ENCODE assay signal across 21 cellular contexts in genomic region chr13:22883262-22883840, GRCh38.
DNase-seq lines count a peak whose midpoint lies in the region; ATAC-seq and TF ChIP-seq lines count a peak whose summit lies in the region.
"Had no signal": no experiment of that assay in that cellular context is flagged by ENCODE, and none has a peak within 500 bp of the region (broad histone marks: within the 10 kb centered on the region; RNA-seq: fewer than 3 reads in every experiment).

No MANE protein-coding gene starts in this region.

- H3K9me3 ChIP-seq in OCI-LY1 (ENCODE audit: low read length) (no peaks in the 10 kb centered on the region), gastrocnemius medialis (no peaks in the 10 kb centered on the region)
- H3K9me3 ChIP-seq: esophagus squamous epithelium, left lung, tibial artery had no signal

- H3K27ac ChIP-seq in OCI-LY1 (ENCODE audit: low read depth, low read length, poor library complexity, severe bottlenecking), result peak overlapping the region; percentile 90
- H3K27ac ChIP-seq in gastrocnemius medialis, result no peak overlapping the region
- H3K27ac ChIP-seq: esophagus squamous epithelium, left lung, tibial artery, VCaP had no signal

- no peak for TF ChIP-seq CTCF in OCI-LY1 (IDR thresholded peaks at IDR 0.05; ENCODE audit: low read length)
- no peak for TF ChIP-seq CTCF in gastrocnemius medialis (IDR thresholded peaks at IDR 0.05 in 4 of 5, conservative IDR thresholded peaks at IDR 0.05 in 1 of 5)

- H3F3A ChIP-seq in OCI-LY1 (ENCODE audit: insufficient read depth, low read length), result no peaks in the 10 kb centered on the region

- peaks cover 0 to 8% (median 0%) of the 10 kb centered on the region in 3 donors for H3K4me1 Mint-ChIP-seq in naive B cell
- H3K4me1 Mint-ChIP-seq: naive thymus-derived CD8-positive, alpha-beta T cell had no signal

- H3K27me3 ChIP-seq in OCI-LY1 (ENCODE audit: insufficient read depth, low read length), result no peaks in the 10 kb centered on the region
- H3K27me3 ChIP-seq in gastrocnemius medialis, result no peaks in the 10 kb centered on the region
- H3K27me3 ChIP-seq: esophagus squamous epithelium, left lung, tibial artery had no signal

- no peaks in the 10 kb centered on the region for H3K79me2 ChIP-seq in OCI-LY1 (ENCODE audit: insufficient read depth, low read length)

- TF ChIP-seq POLR2A in gastrocnemius medialis (IDR thresholded peaks at IDR 0.05), result no peak

- peaks cover 0 to 1% (median 0%) of the 10 kb centered on the region in 7 donors for H3K9me3 Mint-ChIP-seq in naive B cell
- H3K9me3 Mint-ChIP-seq: naive thymus-derived CD8-positive, alpha-beta T cell had no signal

- no peaks in the 10 kb centered on the region for H3K27me3 Mint-ChIP-seq in naive B cell

- no peaks in the 10 kb centered on the region for H3K9me2 ChIP-seq in OCI-LY1 (ENCODE audit: low read depth, low read length)

- H3K4me3 Mint-ChIP-seq in naive B cell, result peak overlapping the region in 1 of 8 donors; percentile 66
- H3K4me3 Mint-ChIP-seq: naive thymus-derived CD8-positive, alpha-beta T cell had no signal

- no peak overlapping the region for H2AFZ ChIP-seq in OCI-LY1 (ENCODE audit: low read length)

- DNase-seq in naive B cell (no peak), DMS79 treated with DMSO at 0.1 percent for 48 hours (lab: John Stamatoyannopoulos, UW) (no peak), NCI-H748 (lab: John Stamatoyannopoulos, UW; ENCODE audit: unreplicated experiment) (no peak), gastrocnemius medialis (no peak)
- DNase-seq: activated gamma-delta T cell treated with Interleukin-2 at 50 U/mL for 16 hours; DND-41; esophagus squamous epithelium; hippocampal formation; left lung; naive thymus-derived CD8-positive, alpha-beta T cell; NCI-H1092; NCI-H2227 treated with DMSO at 0.1 percent for 48 hours; PC-3; right cardiac atrium; stimulated activated CD4-positive, alpha-beta T cell treated with anti-CD3 and anti-CD28 coated beads, Interleukin-2, amount 100 ng/mL, for 24 hours; tibial artery had no signal

- peak overlapping the region in 5 of 6 donors; percentile 19 to 63 (median 45) for H3K27ac Mint-ChIP-seq in naive B cell
- H3K27ac Mint-ChIP-seq: naive thymus-derived CD8-positive, alpha-beta T cell had no signal

- H3K4me3 ChIP-seq in OCI-LY1 (ENCODE audit: low read depth, low read length, poor library complexity, severe bottlenecking) (no peak overlapping the region), gastrocnemius medialis (no peak overlapping the region)
- H3K4me3 ChIP-seq: esophagus squamous epithelium, left lung, tibial artery had no signal

- H3K36me3 Mint-ChIP-seq in naive B cell, result no peaks in the 10 kb centered on the region
- H3K36me3 Mint-ChIP-seq: naive thymus-derived CD8-positive, alpha-beta T cell had no signal

- no peaks in the 10 kb centered on the region for H4K20me1 ChIP-seq in OCI-LY1 (ENCODE audit: insufficient read depth, low read length)

- intact Hi-C loops in gastrocnemius medialis (cut with DNase I; ENCODE audit: low total_unique reads), result no loop called here

- ATAC-seq in GM18517 (IDR thresholded peaks at IDR 0.05; ENCODE audit: unreplicated experiment), result peak; percentile 69
- peak; percentile 56 for ATAC-seq in HG02763 (IDR thresholded peaks at IDR 0.05; ENCODE audit: unreplicated experiment)
- ATAC-seq in naive B cell (ENCODE audit: low read depth in 2 of 2), result no peak
- no peak for ATAC-seq in GM21367 (IDR thresholded peaks at IDR 0.05; ENCODE audit: unreplicated experiment)
- ATAC-seq in gastrocnemius medialis, result no peak
- ATAC-seq: left lung; naive thymus-derived CD8-positive, alpha-beta T cell; PC-3; right cardiac atrium had no signal

- peak overlapping the region; percentile 2; the same call in 1 of the 2 replicates for H3K9ac ChIP-seq in OCI-LY1 (ENCODE audit: low read length)

- H3K4me2 ChIP-seq in OCI-LY1 (ENCODE audit: low read length), result 0 out of 2 replicates have a peak overlapping the region, but pooled peaks have one; percentile 17

- H3K36me3 ChIP-seq in OCI-LY1 (ENCODE audit: insufficient read depth, low read length), result no peaks in the 10 kb centered on the region
- H3K36me3 ChIP-seq in gastrocnemius medialis, result no peaks in the 10 kb centered on the region
- H3K36me3 ChIP-seq: esophagus squamous epithelium, left lung, tibial artery had no signal

- H3K4me1 ChIP-seq in OCI-LY1 (ENCODE audit: insufficient read depth, low read length, severe bottlenecking) (peaks cover 52% of the 10 kb centered on the region), gastrocnemius medialis (no peaks in the 10 kb centered on the region)
- H3K4me1 ChIP-seq: esophagus squamous epithelium, left lung, tibial artery had no signal

- in situ Hi-C loops in gastrocnemius medialis (cut with MboI; ENCODE audit: low sequenced_read_pairs in 4 of 4), result no loop called here

Comparison
In these comparisons a context has a peak if more than half of its experiments do, and no peak if none do; other contexts are left out.
1. ATAC-seq: peak in GM18517 (single experiment) and HG02763 (single experiment); none in naive B cell (0 of 2), GM21367 (single experiment) and gastrocnemius medialis (0 of 2).